In the genomic region with DNA sequence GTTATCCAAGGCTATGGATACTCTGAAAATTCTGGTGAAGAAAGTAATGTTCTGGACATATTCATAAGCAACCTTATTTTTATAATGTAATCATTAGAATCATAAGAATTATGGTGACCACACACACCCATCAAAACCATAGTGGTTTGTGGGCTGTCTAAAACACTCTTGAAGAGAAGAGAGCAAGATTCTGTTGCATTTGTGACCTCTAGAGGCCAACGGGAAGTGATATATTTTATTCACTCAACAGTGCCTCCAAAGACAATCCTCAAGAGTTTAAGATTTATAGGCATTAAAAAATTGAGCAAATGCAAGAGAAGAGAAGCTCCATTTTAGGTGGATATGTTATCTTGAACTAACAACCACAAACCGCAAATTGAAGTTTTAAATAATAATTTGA, we compare ENCODE assay signal across 16 cellular contexts.
A peak's percentile ranks its signal among the peaks of the same experiment; 100 is the strongest.
DNase-seq lines count a peak whose midpoint lies in the region; ATAC-seq, FAIRE-seq and TF ChIP-seq lines count a peak whose summit lies in the region.
"Had no signal": no experiment of that assay in that cellular context is flagged by ENCODE, and none has a peak within 500 bp of the region (broad histone marks: within the 10 kb centered on the region; RNA-seq: fewer than 3 reads in every experiment).

No MANE protein-coding gene starts in this region.

- H3K27ac ChIP-seq in body of pancreas (no peak overlapping the region), liver (ENCODE audit: low read depth in 1 of 2, low read length in 2 of 2) (no peak overlapping the region), psoas muscle (no peak overlapping the region), kidney (ENCODE audit: low read depth in 2 of 2, low read length in 2 of 2) (no peak overlapping the region)
- H3K27ac ChIP-seq: SJCRH30 had no signal

- H3K4me1 ChIP-seq in body of pancreas (no peaks in the 10 kb centered on the region), liver (ENCODE audit: control insufficient read depth in 4 of 4, insufficient read depth in 4 of 4, low read length in 3 of 4) (no peaks in the 10 kb centered on the region), psoas muscle (no peaks in the 10 kb centered on the region), kidney (ENCODE audit: control insufficient read depth in 1 of 2, insufficient read depth in 1 of 2, low read depth in 1 of 2, low read length in 2 of 2) (no peaks in the 10 kb centered on the region)
- H3K4me1 ChIP-seq: SJCRH30 had no signal

- H3K9me3 ChIP-seq in body of pancreas (no peaks in the 10 kb centered on the region), liver (ENCODE audit: control insufficient read depth in 4 of 4, low read length in 3 of 4) (no peaks in the 10 kb centered on the region), psoas muscle (no peaks in the 10 kb centered on the region), kidney (ENCODE audit: control insufficient read depth in 1 of 2, low read length in 2 of 2) (no peaks in the 10 kb centered on the region)
- H3K9me3 ChIP-seq: SJCRH30 had no signal

- 23 to 27% methylated on average over 2 of the region's 2 CpGs for WGBS in body of pancreas, 2 donors
- 51% methylated on average over 2 of the region's 2 CpGs for WGBS in liver
- WGBS in psoas muscle, 3 donors, result 33 to 38% (median 34%) methylated on average over 2 of the region's 2 CpGs

- no peak overlapping the region for H3K9ac ChIP-seq in liver (ENCODE audit: low read depth in 1 of 2, low read length in 2 of 2)
- H3K9ac ChIP-seq in kidney (ENCODE audit: low read length in 2 of 2), result no peak overlapping the region

- TF ChIP-seq RAD21 in liver (IDR thresholded peaks at IDR 0.05), result peak; percentile 56 to 69

- DNase-seq in GM06990 (ENCODE audit: extremely low read depth, insufficient read length) (no peak), LNCaP clone FGC (ENCODE audit: low read depth) (no peak), body of pancreas (no peak), psoas muscle (no peak), kidney (no peak)
- DNase-seq: activated T-cell treated with anti-CD3 and anti-CD28 coated beads, Interleukin-2, amount 50 U/mL, for 1 hour; amniotic stem cell; CD4-positive, CD25-positive, alpha-beta regulatory T cell; effector memory CD8-positive, alpha-beta T cell; H7; KBM-7; retina had no signal

- intact Hi-C loops in body of pancreas (cut with DNase I), result no loop called here
- intact Hi-C loops in psoas muscle (cut with DNase I), result no loop called here
- intact Hi-C loops in kidney (cut with DNase I), result no loop called here

- no peak for FAIRE-seq in kidney (lab: Jason Lieb, UNC)

- TF ChIP-seq CTCF in GM06990 (IDR thresholded peaks at IDR 0.05; ENCODE audit: insufficient read depth, low read length, poor library complexity, severe bottlenecking) (peak; percentile 5), LNCaP clone FGC (IDR thresholded peaks at IDR 0.05; ENCODE audit: control insufficient read depth, extremely low read depth, insufficient read depth) (peak; percentile 51), body of pancreas (IDR thresholded peaks at IDR 0.05) (peak in 4 of 7 experiments; percentile 11 to 48 (median 25)), liver (IDR thresholded peaks at IDR 0.05; ENCODE audit: low read depth, low read length, missing input control) (peak; percentile 8), psoas muscle (IDR thresholded peaks at IDR 0.05) (no peak), kidney (IDR thresholded peaks at IDR 0.05; ENCODE audit: borderline replicate concordance, extremely low read depth, insufficient read depth) (no peak)

- H3K4me3 ChIP-seq in GM06990 (replicated peaks; ENCODE audit: low read depth, low read length), result no peak overlapping the region
- no peak overlapping the region for H3K4me3 ChIP-seq in LNCaP clone FGC (ENCODE audit: low read depth, low read length)
- H3K4me3 ChIP-seq in body of pancreas, result no peak overlapping the region
- H3K4me3 ChIP-seq in liver (ENCODE audit: low read depth in 1 of 3, low read length in 3 of 3), result no peak overlapping the region
- H3K4me3 ChIP-seq in psoas muscle, result no peak overlapping the region
- no peak overlapping the region for H3K4me3 ChIP-seq in kidney (ENCODE audit: low read length in 2 of 2)
- H3K4me3 ChIP-seq: SJCRH30 had no signal

- TF ChIP-seq POLR2A in body of pancreas (IDR thresholded peaks at IDR 0.05), result no peak

- H3K36me3 ChIP-seq in GM06990 (ENCODE audit: control insufficient read depth, insufficient read depth, low read length) (no peaks in the 10 kb centered on the region), body of pancreas (replicated peaks in 1 of 2; ENCODE audit: insufficient read depth in 1 of 2, low read depth in 2 of 2) (no peaks in the 10 kb centered on the region), liver (ENCODE audit: control insufficient read depth in 4 of 4, insufficient read depth in 3 of 4, low read depth in 1 of 4, low read length in 3 of 4) (no peaks in the 10 kb centered on the region), psoas muscle (ENCODE audit: insufficient read depth in 1 of 2, low read depth in 1 of 2) (no peaks in the 10 kb centered on the region), kidney (ENCODE audit: control insufficient read depth in 1 of 2, insufficient read depth in 2 of 2, low read length in 2 of 2) (no peaks in the 10 kb centered on the region)
- H3K36me3 ChIP-seq: SJCRH30 had no signal

- ATAC-seq in body of pancreas, result no peak
- no peak for ATAC-seq in psoas muscle
- ATAC-seq in HG03045 (IDR thresholded peaks at IDR 0.05; ENCODE audit: unreplicated experiment), result no peak
- ATAC-seq in GM18870 (IDR thresholded peaks at IDR 0.05; ENCODE audit: unreplicated experiment), result no peak
- ATAC-seq: effector memory CD8-positive, alpha-beta T cell had no signal

- H3K27me3 ChIP-seq in GM06990 (replicated peaks; ENCODE audit: control insufficient read depth, insufficient read depth, low read length) (no peaks in the 10 kb centered on the region), body of pancreas (no peaks in the 10 kb centered on the region), liver (ENCODE audit: control insufficient read depth in 4 of 4, insufficient read depth in 4 of 4, low read length in 3 of 4) (no peaks in the 10 kb centered on the region), psoas muscle (ENCODE audit: insufficient read depth in 3 of 3, low read length in 2 of 3) (no peaks in the 10 kb centered on the region)
- H3K27me3 ChIP-seq: SJCRH30 had no signal

TF ChIP-seq in liver, 16 proteins besides CTCF, POLR2A, EP300 and RAD21:
- TF ChIP-seq, protein P1, sequence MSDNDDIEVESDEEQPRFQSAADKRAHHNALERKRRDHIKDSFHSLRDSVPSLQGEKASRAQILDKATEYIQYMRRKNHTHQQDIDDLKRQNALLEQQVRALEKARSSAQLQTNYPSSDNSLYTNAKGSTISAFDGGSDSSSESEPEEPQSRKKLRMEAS (IDR thresholded peaks at IDR 0.05), result no peak
- TF ChIP-seq FOXA1 (IDR thresholded peaks at IDR 0.05), result no peak

Comparison
In these comparisons a context has a peak if more than half of its experiments do, and no peak if none do; other contexts are left out.
1. CTCF ChIP-seq: peak in GM06990 (single experiment), LNCaP clone FGC (single experiment), body of pancreas (4 of 7) and liver (single experiment); none in psoas muscle (single experiment) and kidney (single experiment).